Comparison of ENCODE assay signal across 8 cellular contexts in genomic region chr12:132560831-132561783, GRCh38. TPM values are rescaled to one million over a fixed set of nuclear protein-coding genes. Genes with fewer than 3 reads are reported as not detected.
DNase-seq lines count a peak whose midpoint lies in the region; ATAC-seq, FAIRE-seq and TF ChIP-seq lines count a peak whose summit lies in the region.

No MANE protein-coding gene starts in this region.

- peaks cover 8% of the 10 kb centered on the region for H3K4me1 Mint-ChIP-seq in activated T-helper 2 cell treated with anti-CD3 and anti-CD28 coated beads, Interferon-gamma antibody, Interleukin-2, Interleukin-4, amounts not matched to agents 10 μg/mL and 5 μg/mL and 100 μg/mL, durations not matched to agents 14 hours and 24 hours and 36 hours (ENCODE audit: low read depth)

- H3K4me1 ChIP-seq in DND-41 (ENCODE audit: insufficient read depth, low read length) = peaks cover 27% of the 10 kb centered on the region
- peaks cover 0 to 38% (median 16%) of the 10 kb centered on the region in 3 donors for H3K4me1 ChIP-seq in gastroesophageal sphincter
- peaks cover 9% of the 10 kb centered on the region for H3K4me1 ChIP-seq in psoas muscle

- peak overlapping the region; percentile 78; the same call in 1 of the 2 replicates for H2AFZ ChIP-seq in DND-41 (ENCODE audit: low read depth, low read length)

- FAIRE-seq in urothelium cell line (lab: Jason Lieb, UNC) = no peak

- peaks cover 46% of the 10 kb centered on the region for H4K20me1 ChIP-seq in DND-41 (ENCODE audit: insufficient read depth, low read length)

- WGBS in gastroesophageal sphincter (ENCODE audit: low coverage in 1 of 2), 2 donors = no CpG with 5 or more reads among the region's 38 CpGs
- WGBS in psoas muscle, 3 donors = 32 to 36% (median 33%) methylated on average over 36 to 38 of the region's 38 CpGs

- H3K9me3 ChIP-seq in DND-41 (ENCODE audit: insufficient read depth, low read length, severe bottlenecking) = no peaks in the 10 kb centered on the region
- H3K9me3 ChIP-seq in gastroesophageal sphincter = no peaks in the 10 kb centered on the region
- H3K9me3 ChIP-seq in psoas muscle = no peaks in the 10 kb centered on the region

- H3K79me2 ChIP-seq in DND-41 (ENCODE audit: insufficient read depth, low read length) = peaks cover 55% of the 10 kb centered on the region

- H3K36me3 ChIP-seq in DND-41 (ENCODE audit: insufficient read depth, low read length) = peaks cover 11% of the 10 kb centered on the region
- peaks cover 0 to 14% of the 10 kb centered on the region in 2 donors for H3K36me3 ChIP-seq in gastroesophageal sphincter
- no peaks in the 10 kb centered on the region for H3K36me3 ChIP-seq in psoas muscle (ENCODE audit: insufficient read depth in 1 of 2, low read depth in 1 of 2)

- H3K4me3 Mint-ChIP-seq in activated T-helper 2 cell treated with anti-CD3 and anti-CD28 coated beads, Interferon-gamma antibody, Interleukin-2, Interleukin-4, amounts not matched to agents 10 μg/mL and 5 μg/mL and 100 μg/mL, durations not matched to agents 14 hours and 24 hours and 36 hours (ENCODE audit: low read depth) = peak overlapping the region; percentile 71

- peak overlapping the region; percentile 83 for H3K4me2 ChIP-seq in DND-41 (ENCODE audit: insufficient read depth, low read length)

- intact Hi-C loops in activated T-helper 2 cell treated with anti-CD3 and anti-CD28 coated beads, Interferon-gamma antibody, Interleukin-2, Interleukin-4, amounts not matched to agents 10 μg/mL and 5 μg/mL and 100 μg/mL, durations not matched to agents 14 hours and 24 hours and 36 hours (cut with micrococcal nuclease) = loop anchor here (1.0 to 5.0 kb wide), 2 partner anchors 146 to 409 kb away; no protein-coding TSS in a partner anchor
- intact Hi-C loops in psoas muscle (cut with DNase I) = no loop called here

- peak; percentile 87 for TF ChIP-seq CTCF in DND-41 (IDR thresholded peaks at IDR 0.05; ENCODE audit: borderline replicate concordance, extremely low read depth, low read length, poor library complexity, severe bottlenecking)
- TF ChIP-seq CTCF in LNCAP (IDR thresholded peaks at IDR 0.05) = peak; percentile 97
- TF ChIP-seq CTCF in RWPE1 (conservative IDR thresholded peaks at IDR 0.05; ENCODE audit: low read depth) = peak; percentile 85
- TF ChIP-seq CTCF in gastroesophageal sphincter (IDR thresholded peaks at IDR 0.05) = peak in 3 of 4 experiments; percentile 33 to 67 (median 41)
- TF ChIP-seq CTCF in psoas muscle (IDR thresholded peaks at IDR 0.05) = peak; percentile 33

- no peak for TF ChIP-seq EP300 in gastroesophageal sphincter (IDR thresholded peaks at IDR 0.05)

- no peaks in the 10 kb centered on the region for H3K36me3 Mint-ChIP-seq in activated T-helper 2 cell treated with anti-CD3 and anti-CD28 coated beads, Interferon-gamma antibody, Interleukin-2, Interleukin-4, amounts not matched to agents 10 μg/mL and 5 μg/mL and 100 μg/mL, durations not matched to agents 14 hours and 24 hours and 36 hours (ENCODE audit: low read depth)

- peak; percentile 82 for DNase-seq in DND-41
- DNase-seq in RWPE1 (ENCODE audit: low spot score) = peak; percentile 80
- peak; percentile 60 for DNase-seq in activated T-helper 2 cell treated with anti-CD3 and anti-CD28 coated beads, Interferon-gamma antibody, Interleukin-2, Interleukin-4, amounts not matched to agents 10 μg/mL and 5 μg/mL and 100 μg/mL, durations not matched to agents 14 hours and 24 hours and 36 hours (ENCODE audit: low spot score)
- peak in 1 of 2 donors; percentile 74 for DNase-seq in psoas muscle
- DNase-seq in urothelium cell line (ENCODE audit: low spot score) = peak; percentile 26

- peak; percentile 73 for ATAC-seq in DND-41 (ENCODE audit: insufficient read depth, low read depth)
- no peak for ATAC-seq in gastroesophageal sphincter
- peak in 3 of 4 donors; percentile 15 to 36 (median 31) for ATAC-seq in psoas muscle
- no peak for ATAC-seq in HG02623 (IDR thresholded peaks at IDR 0.05; ENCODE audit: unreplicated experiment)

- H3K9ac ChIP-seq in DND-41 (ENCODE audit: low read depth, low read length) = peak overlapping the region; percentile 94

- H3K4me3 ChIP-seq in DND-41 (ENCODE audit: low read depth in 1 of 2, low read length in 2 of 2) (peak overlapping the region; percentile 39 to 72), gastroesophageal sphincter (peak overlapping the region in 1 of 2 donors; percentile 56), psoas muscle (peak overlapping the region; percentile 66)

- H3K27me3 ChIP-seq in DND-41 (ENCODE audit: insufficient read depth, low read length, poor library complexity) = peaks cover 3% of the 10 kb centered on the region
- H3K27me3 ChIP-seq in gastroesophageal sphincter = no peaks in the 10 kb centered on the region
- H3K27me3 ChIP-seq in psoas muscle (ENCODE audit: insufficient read depth in 3 of 3, low read length in 2 of 3) = no peaks in the 10 kb centered on the region

- peak overlapping the region; percentile 7; the same call in 1 of the 2 replicates for H3K27ac ChIP-seq in DND-41 (ENCODE audit: low read length)
- H3K27ac ChIP-seq in RWPE1 = peak overlapping the region; percentile 66
- H3K27ac ChIP-seq in gastroesophageal sphincter = no peak overlapping the region
- no peak overlapping the region for H3K27ac ChIP-seq in psoas muscle

- TF ChIP-seq POLR2A in gastroesophageal sphincter (IDR thresholded peaks at IDR 0.05) = no peak

- H3K27ac Mint-ChIP-seq in activated T-helper 2 cell treated with anti-CD3 and anti-CD28 coated beads, Interferon-gamma antibody, Interleukin-2, Interleukin-4, amounts not matched to agents 10 μg/mL and 5 μg/mL and 100 μg/mL, durations not matched to agents 14 hours and 24 hours and 36 hours = no peak overlapping the region

- POLR2A ChIA-PET in RWPE1 (lab: Yijun Ruan, JAX; ENCODE audit: low non-redundant PET) = no interaction called here

- CTCF ChIA-PET in RWPE1 (lab: Yijun Ruan, JAX) = interaction anchor here (0.5 to 1.8 kb wide), 21 partner anchors 8 to 424 kb away, joined by 3 to 40 read pairs (median 4); partner anchors contain the start of gene P2RX2

- no peaks in the 10 kb centered on the region for H3K9me3 Mint-ChIP-seq in activated T-helper 2 cell treated with anti-CD3 and anti-CD28 coated beads, Interferon-gamma antibody, Interleukin-2, Interleukin-4, amounts not matched to agents 10 μg/mL and 5 μg/mL and 100 μg/mL, durations not matched to agents 14 hours and 24 hours and 36 hours

- H3K27me3 Mint-ChIP-seq in activated T-helper 2 cell treated with anti-CD3 and anti-CD28 coated beads, Interferon-gamma antibody, Interleukin-2, Interleukin-4, amounts not matched to agents 10 μg/mL and 5 μg/mL and 100 μg/mL, durations not matched to agents 14 hours and 24 hours and 36 hours (ENCODE audit: low read depth) = peaks cover 6% of the 10 kb centered on the region

RNA-seq across cellular contexts. Expression of gene LRCOL1, which starts 49.3 kb away (rescaled TPM):
- total RNA-seq in activated T-helper 2 cell treated with anti-CD3 and anti-CD28 coated beads, Interferon-gamma antibody, Interleukin-2, Interleukin-4, amounts not matched to agents 10 μg/mL and 5 μg/mL and 100 μg/mL, durations not matched to agents 14 hours and 24 hours and 36 hours = not detected in 2 replicates
- total RNA-seq in gastroesophageal sphincter = not detected
- total RNA-seq in psoas muscle = under 1 TPM in 1 of 4 donors, not detected in 3; 0.32 TPM
- polyA plus RNA-seq in psoas muscle = under 1 TPM in 1 of 3 donors, not detected in 2; 0.13 TPM

RNA-seq across cellular contexts. Expression of gene P2RX2, which starts 57.5 kb away (rescaled TPM):
- total RNA-seq in activated T-helper 2 cell treated with anti-CD3 and anti-CD28 coated beads, Interferon-gamma antibody, Interleukin-2, Interleukin-4, amounts not matched to agents 10 μg/mL and 5 μg/mL and 100 μg/mL, durations not matched to agents 14 hours and 24 hours and 36 hours = not detected in 2 replicates
- total RNA-seq in gastroesophageal sphincter = 1 to 10 TPM in 3 of 4 donors, under 1 TPM in 1; 0.47 to 3.9 (median 3.3) TPM
- total RNA-seq in psoas muscle = not detected
- polyA plus RNA-seq in psoas muscle = under 1 TPM in 1 of 3 donors, not detected in 2; 0.01 TPM

Comparison
In these comparisons a context has a peak if more than half of its experiments do, and no peak if none do; other contexts are left out.
1. ATAC-seq: peak in DND-41 (single experiment) and psoas muscle (3 of 4); none in gastroesophageal sphincter (single experiment) and HG02623 (single experiment).
2. H3K27ac ChIP-seq: peak in DND-41 (single experiment) and RWPE1 (single experiment); none in gastroesophageal sphincter (0 of 4) and psoas muscle (single experiment).
3. CTCF ChIP-seq: peak in every context shown above with its lines; median percentile 97 in LNCAP; 87 in DND-41; 85 in RWPE1; 41 in gastroesophageal sphincter; 33 in psoas muscle.